8 cellular contexts compared by ENCODE assay signal in genomic region chr16:20910781-20911321, GRCh38. TPM values are rescaled to one million over a fixed set of nuclear protein-coding genes. Genes with fewer than 3 reads are reported as not detected.
A peak's percentile ranks its signal among the peaks of the same experiment; 100 is the strongest.
DNase-seq lines count a peak whose midpoint lies in the region; ATAC-seq and TF ChIP-seq lines count a peak whose summit lies in the region.

No MANE protein-coding gene starts in this region.

- in situ Hi-C loops in GM13977 (cut with MboI; ENCODE audit: low pct_unique_long_range_greater_than_20kb, low sequenced_read_pairs, unreplicated experiment) = no loop called here

- DNase-seq in A172 (ENCODE audit: low spot score) (peak; percentile 88), LoVo (ENCODE audit: low spot score) (peak; percentile 52), astrocyte of the hippocampus (ENCODE audit: low read depth, low spot score) (peak; percentile 66), left colon (no peak), GM13977 (ENCODE audit: low spot score) (no peak), DMS114 treated with DMSO at 0.1 percent for 48 hours (lab: John Stamatoyannopoulos, UW; ENCODE audit: unreplicated experiment) (no peak), occipital lobe (lab: John Stamatoyannopoulos, UW) (no peak)

- intact Hi-C loops in left colon (cut with DNase I, micrococcal nuclease) = loop anchor here in 1 of 2 donors (10.0 kb wide), 1 partner anchor 46 kb away; no protein-coding TSS in a partner anchor

- ATAC-seq in left colon = peak; percentile 75
- ATAC-seq in GM19452 (IDR thresholded peaks at IDR 0.05; ENCODE audit: unreplicated experiment) = no peak

- no peak for TF ChIP-seq CTCF in GM13977 (IDR thresholded peaks at IDR 0.05; ENCODE audit: extremely low read depth, insufficient read depth, missing control alignments)

RNA-seq across cellular contexts. Expression of gene LYRM1, which starts 10.3 kb away (rescaled TPM):
- 58.3 and 77.2 TPM in 2 replicates for total RNA-seq in A172 (2014; rRNA removed; shearing (Covaris generic))
- total RNA-seq in left colon (10 to 100 TPM; 11.7 to 20.1 TPM), occipital lobe (66.9 TPM)

RNA-seq across cellular contexts. Expression of gene DCUN1D3, which starts 10.7 kb away (rescaled TPM):
- 26.1 and 28.8 TPM in 2 replicates for total RNA-seq in A172 (2014; rRNA removed; shearing (Covaris generic))
- total RNA-seq in left colon (10 to 100 TPM; 12.4 to 14.0 TPM), occipital lobe (18.9 TPM)

Comparison
In these comparisons a context has a peak if more than half of its experiments do, and no peak if none do; other contexts are left out.
1. DNase-seq: peak in A172 (single experiment), LoVo (single experiment) and astrocyte of the hippocampus (single experiment); none in left colon (0 of 2), GM13977 (single experiment), DMS114 treated with DMSO at 0.1 percent for 48 hours (single experiment) and occipital lobe (single experiment).